ENCODE assay signal across 11 cellular contexts in genomic region chr16:88780100-88781062, GRCh38. TPM values are rescaled to one million over a fixed set of nuclear protein-coding genes. Genes with fewer than 3 reads are reported as not detected.
DNase-seq lines count a peak whose midpoint lies in the region; ATAC-seq and TF ChIP-seq lines count a peak whose summit lies in the region.
"Had no signal": no experiment of that assay in that cellular context is flagged by ENCODE, and none has a peak within 500 bp of the region (broad histone marks: within the 10 kb centered on the region; RNA-seq: fewer than 3 reads in every experiment).

No MANE protein-coding gene starts in this region.

- peak overlapping the region; percentile 85 for H3K27ac ChIP-seq in CD4-positive, CD25-positive, alpha-beta regulatory T cell (ENCODE audit: insufficient read depth, low read length, poor library complexity, severe bottlenecking)
- H3K27ac ChIP-seq in neural progenitor cell = no peak overlapping the region

- TF ChIP-seq CTCF in NB4 (IDR thresholded peaks at IDR 0.05; ENCODE audit: low read depth, low read length) (no peak), chondrocyte (IDR thresholded peaks at IDR 0.05) (no peak), neural progenitor cell (IDR thresholded peaks at IDR 0.05) (no peak)

- no peak for TF ChIP-seq POLR2A in NB4 (IDR thresholded peaks at IDR 0.05; ENCODE audit: extremely low read depth, insufficient read length)

- peak overlapping the region; percentile 87 to 98 (median 88) for H3K4me3 Mint-ChIP-seq in CD4-positive, CD25-positive, alpha-beta regulatory T cell
- H3K4me3 Mint-ChIP-seq in chondrocyte (ENCODE audit: unreplicated experiment) (peak overlapping the region; percentile 19), neural progenitor cell (no peak overlapping the region)

- no peaks in the 10 kb centered on the region for H3K9me3 Mint-ChIP-seq in CD4-positive, CD25-positive, alpha-beta regulatory T cell
- H3K9me3 Mint-ChIP-seq in chondrocyte (ENCODE audit: low read depth) = no peaks in the 10 kb centered on the region
- H3K9me3 Mint-ChIP-seq in neural progenitor cell = no peaks in the 10 kb centered on the region

- H3K27me3 ChIP-seq in CD4-positive, CD25-positive, alpha-beta regulatory T cell (ENCODE audit: control insufficient read depth, insufficient read depth, low read length) = no peaks in the 10 kb centered on the region
- peaks cover 25% of the 10 kb centered on the region for H3K27me3 ChIP-seq in neural progenitor cell

- peak in 1 of 3 donors; percentile 30 for DNase-seq in CD4-positive, CD25-positive, alpha-beta regulatory T cell
- DNase-seq in NB4 (ENCODE audit: low read depth) = no peak
- no peak for DNase-seq in chondrocyte (ENCODE audit: low spot score)
- no peak for DNase-seq in neural progenitor cell (ENCODE audit: low spot score)
- DNase-seq in NK-92 treated with Interleukin-12 subunit alpha and Interleukin-12 subunit beta, amount 100 ng/mL, for 24 hours (lab: John Stamatoyannopoulos, UW) = no peak
- DNase-seq in SK-N-DZ (ENCODE audit: low spot score) = no peak
- DNase-seq: DMS153, H7, NCI-H2081 treated with DMSO at 0.1 percent for 48 hours had no signal

- peak overlapping the region; percentile 73 for H3K4me3 ChIP-seq in CD4-positive, CD25-positive, alpha-beta regulatory T cell (ENCODE audit: low read depth, low read length)
- H3K4me3 ChIP-seq in NB4 (ENCODE audit: low read depth, low read length) = peak overlapping the region; percentile 73
- H3K4me3 ChIP-seq in neural progenitor cell = no peak overlapping the region

- no peaks in the 10 kb centered on the region for H4K20me1 ChIP-seq in neural progenitor cell (ENCODE audit: low read depth)

- no peaks in the 10 kb centered on the region for H3K9me3 ChIP-seq in CD4-positive, CD25-positive, alpha-beta regulatory T cell (ENCODE audit: control insufficient read depth in 2 of 2, low read length in 2 of 2)
- H3K9me3 ChIP-seq in neural progenitor cell (ENCODE audit: low read depth) = no peaks in the 10 kb centered on the region

- H3K79me2 ChIP-seq in neural progenitor cell (ENCODE audit: low read depth) = no peaks in the 10 kb centered on the region

- H2AFZ ChIP-seq in neural progenitor cell (replicated peaks) = no peak overlapping the region

- H3K4me2 ChIP-seq in neural progenitor cell = no peak overlapping the region

- H3K36me3 ChIP-seq in CD4-positive, CD25-positive, alpha-beta regulatory T cell (ENCODE audit: control insufficient read depth, insufficient read depth, low read length) = peaks cover 2% of the 10 kb centered on the region
- H3K36me3 ChIP-seq in neural progenitor cell = no peaks in the 10 kb centered on the region

- peaks cover 68% of the 10 kb centered on the region for H3K4me1 ChIP-seq in CD4-positive, CD25-positive, alpha-beta regulatory T cell (ENCODE audit: control insufficient read depth, insufficient read depth, low read length, poor library complexity, severe bottlenecking)
- H3K4me1 ChIP-seq in neural progenitor cell = peaks cover 25% of the 10 kb centered on the region

- ATAC-seq in CD4-positive, CD25-positive, alpha-beta regulatory T cell (ENCODE audit: low read depth in 2 of 2) = no peak
- no peak for ATAC-seq in HG03280 (IDR thresholded peaks at IDR 0.05; ENCODE audit: unreplicated experiment)
- ATAC-seq in GM21619 (IDR thresholded peaks at IDR 0.05; ENCODE audit: unreplicated experiment) = no peak

- peaks cover 0 to 64% (median 28%) of the 10 kb centered on the region in 4 donors for H3K4me1 Mint-ChIP-seq in CD4-positive, CD25-positive, alpha-beta regulatory T cell
- H3K4me1 Mint-ChIP-seq in chondrocyte (ENCODE audit: low read depth) (peaks cover 69% of the 10 kb centered on the region), neural progenitor cell (peaks cover 40% of the 10 kb centered on the region)

- H3F3A ChIP-seq in neural progenitor cell (ENCODE audit: low read depth) = peaks cover 14% of the 10 kb centered on the region

- no peaks in the 10 kb centered on the region for H3K36me3 Mint-ChIP-seq in CD4-positive, CD25-positive, alpha-beta regulatory T cell
- no peaks in the 10 kb centered on the region for H3K36me3 Mint-ChIP-seq in chondrocyte (ENCODE audit: low read depth)
- no peaks in the 10 kb centered on the region for H3K36me3 Mint-ChIP-seq in neural progenitor cell

- H3K27ac Mint-ChIP-seq in CD4-positive, CD25-positive, alpha-beta regulatory T cell = peak overlapping the region; percentile 89 to 99 (median 96)
- peak overlapping the region; percentile 27 for H3K27ac Mint-ChIP-seq in chondrocyte (ENCODE audit: unreplicated experiment)
- peak overlapping the region; percentile 50 for H3K27ac Mint-ChIP-seq in neural progenitor cell

- no peak overlapping the region for H3K9ac ChIP-seq in neural progenitor cell

- no peaks in the 10 kb centered on the region for H3K27me3 Mint-ChIP-seq in CD4-positive, CD25-positive, alpha-beta regulatory T cell
- H3K27me3 Mint-ChIP-seq in chondrocyte (ENCODE audit: low read depth) (no peaks in the 10 kb centered on the region), neural progenitor cell (ENCODE audit: insufficient read depth, low read depth) (peaks cover 14% of the 10 kb centered on the region)

RNA-seq across cellular contexts. Expression of gene PIEZO1, which starts 4.6 kb away (rescaled TPM):
- total RNA-seq in CD4-positive, CD25-positive, alpha-beta regulatory T cell = 337 TPM
- 10 to 100 TPM; 18.1 to 23.6 (median 19.9) TPM for polyA plus RNA-seq in CD4-positive, CD25-positive, alpha-beta regulatory T cell
- 134 to 209 TPM (median 208 TPM) in 3 replicates for total RNA-seq in chondrocyte
- 5.5 and 26.9 TPM in 2 replicates for total RNA-seq in neural progenitor cell (ENCODE audit: low replicate concordance)
- 37.9 and 52.7 TPM in 2 replicates for polyA plus RNA-seq in SK-N-DZ (2014; cell fraction: cytosol; rRNA removed)
- 213 and 283 TPM in 2 replicates for polyA plus RNA-seq in SK-N-DZ (2014; cell fraction: nucleus; rRNA removed)

RNA-seq across cellular contexts. Expression of gene CDT1, which starts 23.2 kb away (rescaled TPM):
- 4.8 TPM for total RNA-seq in CD4-positive, CD25-positive, alpha-beta regulatory T cell
- polyA plus RNA-seq in CD4-positive, CD25-positive, alpha-beta regulatory T cell = 1 to 10 TPM in 2 of 4 donors, under 1 TPM in 2; 0.60 to 1.4 (median 1.2) TPM
- total RNA-seq in chondrocyte = 2.9 to 11.7 TPM (median 3.7 TPM) in 3 replicates
- total RNA-seq in neural progenitor cell (ENCODE audit: low replicate concordance) = 7.8 and 57.9 TPM in 2 replicates
- 77.2 and 112 TPM in 2 replicates for polyA plus RNA-seq in SK-N-DZ (2014; cell fraction: cytosol; rRNA removed)
- polyA plus RNA-seq in SK-N-DZ (2014; cell fraction: nucleus; rRNA removed) = 39.4 and 47.6 TPM in 2 replicates

RNA-seq across cellular contexts. Expression of gene APRT, which starts 31.3 kb away (rescaled TPM):
- total RNA-seq in CD4-positive, CD25-positive, alpha-beta regulatory T cell = 145 TPM
- polyA plus RNA-seq in CD4-positive, CD25-positive, alpha-beta regulatory T cell = 100 to 1,000 TPM; 370 to 489 (median 443) TPM
- 68.8 to 90.2 TPM (median 70.7 TPM) in 3 replicates for total RNA-seq in chondrocyte
- total RNA-seq in neural progenitor cell (ENCODE audit: low replicate concordance) = 53.4 and 150 TPM in 2 replicates
- polyA plus RNA-seq in SK-N-DZ (2014; cell fraction: cytosol; rRNA removed) = 144 and 169 TPM in 2 replicates
- 148 and 171 TPM in 2 replicates for polyA plus RNA-seq in SK-N-DZ (2014; cell fraction: nucleus; rRNA removed)

Comparison
In these comparisons a context has a peak if more than half of its experiments do, and no peak if none do; other contexts are left out.
1. H3K27ac Mint-ChIP-seq: peak in every context shown above with its lines; median percentile 96 in CD4-positive, CD25-positive, alpha-beta regulatory T cell; 50 in neural progenitor cell; 27 in chondrocyte.